ENCODE assay signal across 11 cellular contexts in genomic region chr7:21028186-21028989, GRCh38.
DNase-seq lines count a peak whose midpoint lies in the region; ATAC-seq, FAIRE-seq and TF ChIP-seq lines count a peak whose summit lies in the region.
"Had no signal": no experiment of that assay in that cellular context is flagged by ENCODE, and none has a peak within 500 bp of the region (broad histone marks: within the 10 kb centered on the region; RNA-seq: fewer than 3 reads in every experiment).

No MANE protein-coding gene starts in this region.

- no peaks in the 10 kb centered on the region for H3K27me3 ChIP-seq in Caco-2 (replicated peaks; ENCODE audit: control insufficient read depth, insufficient read depth, low read length)
- no peaks in the 10 kb centered on the region for H3K27me3 ChIP-seq in gastrocnemius medialis
- H3K27me3 ChIP-seq: BLaER1 treated with 17β-estradiol and CSF1 and Interleukin-3, amounts not matched to agents 10 nM and 100 nM had no signal

- no peak for TF ChIP-seq POLR2A in gastrocnemius medialis (IDR thresholded peaks at IDR 0.05)

- in situ Hi-C loops in gastrocnemius medialis (cut with MboI; ENCODE audit: low sequenced_read_pairs in 4 of 4), result no loop called here

- intact Hi-C loops in Caco-2 (cut with micrococcal nuclease; ENCODE audit: unreplicated experiment) (no loop called here), kidney (cut with DNase I) (no loop called here), gastrocnemius medialis (cut with DNase I; ENCODE audit: low total_unique reads) (no loop called here)

- H3K36me3 Mint-ChIP-seq in Caco-2 (ENCODE audit: insufficient read depth, unreplicated experiment) (no peaks in the 10 kb centered on the region), type B pancreatic cell (no peaks in the 10 kb centered on the region)

- H3K27ac Mint-ChIP-seq in Caco-2 (ENCODE audit: unreplicated experiment), result no peak overlapping the region
- H3K27ac Mint-ChIP-seq in type B pancreatic cell, result no peak overlapping the region
- H3K27ac Mint-ChIP-seq: activated CD8-positive, alpha-beta T cell treated with anti-CD3 and anti-CD28 coated beads for 36 hours had no signal

- H3K4me1 ChIP-seq in Caco-2, result no peaks in the 10 kb centered on the region
- no peaks in the 10 kb centered on the region for H3K4me1 ChIP-seq in kidney (ENCODE audit: control insufficient read depth in 1 of 2, insufficient read depth in 1 of 2, low read depth in 1 of 2, low read length in 2 of 2)
- no peaks in the 10 kb centered on the region for H3K4me1 ChIP-seq in gastrocnemius medialis
- H3K4me1 ChIP-seq: BLaER1 treated with 17β-estradiol and CSF1 and Interleukin-3, amounts not matched to agents 10 nM and 100 nM had no signal

- no peak for ATAC-seq in gastrocnemius medialis
- ATAC-seq in GM21576 (IDR thresholded peaks at IDR 0.05; ENCODE audit: unreplicated experiment), result no peak
- ATAC-seq: activated CD8-positive, alpha-beta T cell treated with anti-CD3 and anti-CD28 coated beads for 36 hours had no signal

- POLR2A ChIA-PET in Caco-2 (lab: Charles Lee), result interaction anchor here (0.6 kb wide), 1 partner anchor 291 kb away, joined by 3 read pairs; no protein-coding TSS in a partner anchor

- no peaks in the 10 kb centered on the region for H3K36me3 ChIP-seq in Caco-2 (ENCODE audit: control insufficient read depth, insufficient read depth, low read length)
- no peaks in the 10 kb centered on the region for H3K36me3 ChIP-seq in kidney (ENCODE audit: control insufficient read depth in 1 of 2, insufficient read depth in 2 of 2, low read length in 2 of 2)
- no peaks in the 10 kb centered on the region for H3K36me3 ChIP-seq in gastrocnemius medialis
- H3K36me3 ChIP-seq: BLaER1 treated with 17β-estradiol and CSF1 and Interleukin-3, amounts not matched to agents 10 nM and 100 nM had no signal

- H3K4me1 Mint-ChIP-seq in Caco-2 (ENCODE audit: low read depth, unreplicated experiment) (no peaks in the 10 kb centered on the region), type B pancreatic cell (ENCODE audit: unreplicated experiment) (peaks cover 8% of the 10 kb centered on the region)

- FAIRE-seq in kidney (lab: Jason Lieb, UNC), result no peak

- H3K4me3 Mint-ChIP-seq in Caco-2 (ENCODE audit: unreplicated experiment), result peak overlapping the region; percentile 36
- H3K4me3 Mint-ChIP-seq in type B pancreatic cell, result no peak overlapping the region
- H3K4me3 Mint-ChIP-seq: activated CD8-positive, alpha-beta T cell treated with anti-CD3 and anti-CD28 coated beads for 36 hours had no signal

- H3K9ac ChIP-seq in kidney (ENCODE audit: low read length in 2 of 2), result no peak overlapping the region
- H3K9ac ChIP-seq: BLaER1 treated with 17β-estradiol and CSF1 and Interleukin-3, amounts not matched to agents 10 nM and 100 nM had no signal

- no TSS peak for BruUV-seq in Caco-2 (replicated peaks; lab: Mats Ljungman, UMichigan)

- H3K4me3 ChIP-seq in Caco-2 (ENCODE audit: low read depth, low read length) (no peak overlapping the region), kidney (ENCODE audit: low read length in 2 of 2) (no peak overlapping the region), gastrocnemius medialis (no peak overlapping the region)
- H3K4me3 ChIP-seq: BLaER1 treated with 17β-estradiol and CSF1 and Interleukin-3, amounts not matched to agents 10 nM and 100 nM had no signal

- H3K27me3 Mint-ChIP-seq in Caco-2 (ENCODE audit: insufficient read depth, unreplicated experiment), result peaks cover 2% of the 10 kb centered on the region
- peaks cover 72% of the 10 kb centered on the region for H3K27me3 Mint-ChIP-seq in type B pancreatic cell
- H3K27me3 Mint-ChIP-seq: activated CD8-positive, alpha-beta T cell treated with anti-CD3 and anti-CD28 coated beads for 36 hours had no signal

- no peak overlapping the region for H3K27ac ChIP-seq in kidney (ENCODE audit: low read depth in 2 of 2, low read length in 2 of 2)
- H3K27ac ChIP-seq in gastrocnemius medialis, result no peak overlapping the region
- H3K27ac ChIP-seq: BLaER1 treated with 17β-estradiol and CSF1 and Interleukin-3, amounts not matched to agents 10 nM and 100 nM had no signal

- CTCF ChIA-PET in Caco-2 (lab: Charles Lee), result no interaction called here

- DNase-seq in Caco-2, result peak in 1 of 2 experiments; percentile 5
- DNase-seq in NCI-H1105 (lab: John Stamatoyannopoulos, UW), result peak; percentile 76
- peak; percentile 31 for DNase-seq in NOMO-1 treated with dmso at 0.1 percent for 144 hours (lab: John Stamatoyannopoulos, UW; ENCODE audit: unreplicated experiment)
- peak; percentile 75 for DNase-seq in kidney
- DNase-seq in type B pancreatic cell (ENCODE audit: extremely low spot score, unreplicated experiment), result no peak
- no peak for DNase-seq in activated CD8-positive, alpha-beta memory T cell treated with anti-CD3 and anti-CD28 coated beads for 24 hours
- DNase-seq in gastrocnemius medialis, result no peak
- DNase-seq: activated CD8-positive, alpha-beta T cell treated with anti-CD3 and anti-CD28 coated beads for 36 hours; HCEC 1CT had no signal

- no peak for TF ChIP-seq CTCF in Caco-2 (IDR thresholded peaks at IDR 0.05; ENCODE audit: insufficient read depth in 1 of 2, low read depth in 1 of 2, low read length in 1 of 2, severe bottlenecking in 1 of 2, unreplicated experiment in 1 of 2)
- peak; percentile 6 for TF ChIP-seq CTCF in kidney (IDR thresholded peaks at IDR 0.05; ENCODE audit: borderline replicate concordance, extremely low read depth, insufficient read depth)
- TF ChIP-seq CTCF in type B pancreatic cell (conservative IDR thresholded peaks at IDR 0.05), result no peak
- no peak for TF ChIP-seq CTCF in gastrocnemius medialis (IDR thresholded peaks at IDR 0.05 in 4 of 5, conservative IDR thresholded peaks at IDR 0.05 in 1 of 5)

- H3K9me3 Mint-ChIP-seq in Caco-2 (ENCODE audit: unreplicated experiment) (no peaks in the 10 kb centered on the region), type B pancreatic cell (no peaks in the 10 kb centered on the region)
- H3K9me3 Mint-ChIP-seq: activated CD8-positive, alpha-beta T cell treated with anti-CD3 and anti-CD28 coated beads for 36 hours had no signal

- H3K9me3 ChIP-seq in Caco-2 (no peaks in the 10 kb centered on the region), kidney (ENCODE audit: control insufficient read depth in 1 of 2, low read length in 2 of 2) (no peaks in the 10 kb centered on the region), gastrocnemius medialis (no peaks in the 10 kb centered on the region)
- H3K9me3 ChIP-seq: BLaER1 treated with 17β-estradiol and CSF1 and Interleukin-3, amounts not matched to agents 10 nM and 100 nM had no signal

Comparison
In these comparisons a context has a peak if more than half of its experiments do, and no peak if none do; other contexts are left out.
1. DNase-seq: peak in NCI-H1105 (single experiment), NOMO-1 treated with dmso at 0.1 percent for 144 hours (single experiment) and kidney (single experiment); none in type B pancreatic cell (single experiment), activated CD8-positive, alpha-beta memory T cell treated with anti-CD3 and anti-CD28 coated beads for 24 hours (single experiment) and gastrocnemius medialis (0 of 2).